ENCODE assay signal across 3 cellular contexts in the genomic region with DNA sequence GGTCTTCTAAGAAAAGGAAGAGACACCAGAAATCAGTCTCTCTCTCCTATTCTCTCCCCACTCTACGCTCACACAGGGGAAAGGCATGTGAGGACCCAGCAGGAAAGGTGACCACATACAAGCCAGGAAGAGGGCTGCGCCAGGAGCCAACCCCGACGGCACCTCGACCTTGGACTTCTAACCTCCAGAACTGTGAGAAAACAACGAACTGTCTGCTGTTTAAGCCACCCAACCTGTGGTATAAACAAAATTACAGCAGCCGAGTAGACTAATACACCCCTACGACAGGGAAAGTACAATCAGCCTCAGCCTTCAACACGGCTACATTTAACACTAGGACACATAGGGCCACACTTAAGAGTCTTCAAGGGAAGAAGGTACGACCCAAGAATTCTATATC. TPM values are rescaled to one million over a fixed set of nuclear protein-coding genes. Genes with fewer than 3 reads are reported as not detected.
"Had no signal": no experiment of that assay in that cellular context is flagged by ENCODE, and none has a peak within 500 bp of the region (broad histone marks: within the 10 kb centered on the region; RNA-seq: fewer than 3 reads in every experiment).

No MANE protein-coding gene starts in this region.

RNA-seq across cellular contexts. Expression of a gene that starts 26.4 kb away (rescaled TPM):
- total RNA-seq: M059J, SJCRH30, SK-MEL-5 had no signal

RNA-seq across cellular contexts. Expression of a gene that starts 26.5 kb away (rescaled TPM):
- total RNA-seq: M059J, SK-MEL-5 had no signal

RNA-seq across cellular contexts. Expression of a gene that starts 44.6 kb away (rescaled TPM):
- total RNA-seq: SK-MEL-5 had no signal
